10 cellular contexts compared by ENCODE assay signal in genomic region chr6:152229330-152229729, GRCh38.
"Had no signal": no experiment of that assay in that cellular context is flagged by ENCODE, and none has a peak within 500 bp of the region (broad histone marks: within the 10 kb centered on the region; RNA-seq: fewer than 3 reads in every experiment).

No MANE protein-coding gene starts in this region.

- H3K4me3 ChIP-seq: GM23338 had no signal

- H3K9me3 Mint-ChIP-seq: GM23338, H9, HFFc6, IgD-negative memory B cell had no signal

- H3K4me2 ChIP-seq: GM23338 had no signal

- ATAC-seq: GM23338, HepG2 had no signal

- H3K4me3 Mint-ChIP-seq: GM23338, H9, HFFc6, IgD-negative memory B cell had no signal

- H2AFZ ChIP-seq: GM23338 had no signal

- H3K27me3 Mint-ChIP-seq: IgD-negative memory B cell had no signal

- H3K27ac Mint-ChIP-seq: GM23338, H9, HFFc6, IgD-negative memory B cell had no signal

- H3K27ac ChIP-seq: HL-60 had no signal

- DNase-seq: H9, HCEC 1CT, HFFc6, KG1 had no signal

- FAIRE-seq: H1, H54, HepG2 had no signal

- H3K4me1 Mint-ChIP-seq: GM23338, H9, IgD-negative memory B cell had no signal
